1 cellular context compared by ENCODE assay signal in the genomic region with DNA sequence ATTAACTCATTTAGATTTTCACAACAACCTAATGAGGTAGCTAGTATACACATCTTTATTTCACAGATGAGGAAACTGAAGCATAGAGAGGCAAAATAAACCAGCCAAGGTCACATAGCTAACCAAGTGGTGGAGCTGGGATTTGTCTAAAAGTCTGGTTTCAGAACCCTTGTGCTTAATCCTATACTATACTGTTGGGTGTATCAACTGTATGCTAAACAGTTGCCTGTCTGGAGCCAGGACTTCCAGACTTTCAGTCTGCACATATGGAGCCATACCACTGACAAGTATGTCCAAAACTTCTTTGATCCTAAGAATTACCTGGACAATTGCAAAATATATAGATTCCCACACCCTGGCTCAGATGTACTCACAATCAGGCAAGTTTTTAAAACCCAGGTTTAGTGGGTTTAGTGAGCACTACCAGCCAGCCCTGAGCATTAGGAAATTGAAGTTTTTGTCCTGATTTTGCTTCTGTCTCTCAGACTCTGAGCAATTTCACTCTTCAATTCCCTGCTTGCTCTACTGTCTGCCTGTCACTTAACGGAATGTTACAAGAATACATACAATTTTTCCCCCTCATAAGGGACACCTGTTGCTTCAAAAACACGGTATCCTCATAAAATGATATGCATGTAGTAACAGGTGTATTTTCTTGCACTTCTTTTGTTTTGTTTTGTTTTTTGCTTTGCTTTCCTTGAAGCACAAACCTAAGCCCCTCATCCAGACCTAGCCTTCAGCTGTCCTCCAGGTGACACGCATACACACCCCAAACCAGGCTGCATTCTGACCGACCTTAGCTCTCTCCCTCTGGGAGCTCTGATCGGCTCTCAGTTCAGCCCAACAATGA.
TF ChIP-seq lines count a peak whose summit lies in the region.

No MANE protein-coding gene starts in this region.

TF ChIP-seq in H1, 55 proteins besides CTCF, POLR2A, EP300 and RAD21:
- TF ChIP-seq CEBPB (IDR thresholded peaks at IDR 0.05; ENCODE audit: low read depth, low read length) (no peak), SIN3A (conservative IDR thresholded peaks at IDR 0.05 in 1 of 2, IDR thresholded peaks at IDR 0.05 in 1 of 2; ENCODE audit: low read depth in 1 of 2, low read length in 2 of 2) (peak in 1 of 2 experiments; percentile 82; a peak in 2 of 4 replicates), KDM4A (IDR thresholded peaks at IDR 0.05; ENCODE audit: low read depth, low read length, severe bottlenecking) (no peak), SAP30 (IDR thresholded peaks at IDR 0.05; ENCODE audit: insufficient read depth, insufficient replicate concordance, low read length) (peak; percentile 80), TAF7 (optimal IDR thresholded peaks at IDR 0.05; ENCODE audit: borderline replicate concordance, low read depth, low read length) (peak; percentile 77), TAF1 (IDR thresholded peaks at IDR 0.05; ENCODE audit: low read depth, low read length) (peak; percentile 24; the same call in 1 of the 2 replicates)
- TF ChIP-seq, protein P1, sequence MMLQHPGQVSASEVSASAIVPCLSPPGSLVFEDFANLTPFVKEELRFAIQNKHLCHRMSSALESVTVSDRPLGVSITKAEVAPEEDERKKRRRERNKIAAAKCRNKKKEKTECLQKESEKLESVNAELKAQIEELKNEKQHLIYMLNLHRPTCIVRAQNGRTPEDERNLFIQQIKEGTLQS (IDR thresholded peaks at IDR 0.05; ENCODE audit: insufficient read depth, low read depth, low read length): no peak
